8 cellular contexts compared by ENCODE assay signal in genomic region chr5:73451218-73452130, GRCh38. TPM values are rescaled to one million over a fixed set of nuclear protein-coding genes. Genes with fewer than 3 reads are reported as not detected.
DNase-seq lines count a peak whose midpoint lies in the region; ATAC-seq and TF ChIP-seq lines count a peak whose summit lies in the region.

No MANE protein-coding gene starts in this region.

- ATAC-seq in activated CD4-positive, CD25-positive, alpha-beta regulatory T cell treated with anti-CD3 and anti-CD28 coated beads, Interleukin-2, amount 50 U/mL, for 24 hours, result peak; percentile 22 to 31
- ATAC-seq in lower lobe of right lung (peak; percentile 85 to 89), GM18502 (IDR thresholded peaks at IDR 0.05; ENCODE audit: poor library complexity, unreplicated experiment) (no peak), GM18519 (IDR thresholded peaks at IDR 0.05; ENCODE audit: low FRiP score, unreplicated experiment) (no peak)

- H3K27ac Mint-ChIP-seq in chondrocyte (ENCODE audit: unreplicated experiment), result no peak overlapping the region

- peaks cover 18% of the 10 kb centered on the region for H3K27me3 Mint-ChIP-seq in chondrocyte (ENCODE audit: low read depth)

- peaks cover 2% of the 10 kb centered on the region for H3K36me3 Mint-ChIP-seq in chondrocyte (ENCODE audit: low read depth)

- peaks cover 84% of the 10 kb centered on the region for H3K27me3 ChIP-seq in lower lobe of right lung (ENCODE audit: low read depth)

- no peak overlapping the region for H3K27ac ChIP-seq in lower lobe of right lung

- peaks cover 25% of the 10 kb centered on the region for H3K4me1 ChIP-seq in lower lobe of right lung

- intact Hi-C loops in lower lobe of right lung (cut with DNase I), result no loop called here

- H3K9me3 Mint-ChIP-seq in chondrocyte (ENCODE audit: low read depth), result no peaks in the 10 kb centered on the region

- H3K4me1 Mint-ChIP-seq in chondrocyte (ENCODE audit: low read depth), result peaks cover 17% of the 10 kb centered on the region

- no peak overlapping the region for H3K4me3 ChIP-seq in lower lobe of right lung

- peak; percentile 99 for TF ChIP-seq CTCF in chondrocyte (IDR thresholded peaks at IDR 0.05)
- TF ChIP-seq CTCF in lower lobe of right lung (IDR thresholded peaks at IDR 0.05), result peak; percentile 88

- peak overlapping the region; percentile 65 for H3K4me3 Mint-ChIP-seq in chondrocyte (ENCODE audit: unreplicated experiment)

- DNase-seq in DMS114 treated with DMSO at 0.1 percent for 48 hours (lab: John Stamatoyannopoulos, UW; ENCODE audit: unreplicated experiment), result peak; percentile 20
- peak; percentile 32 for DNase-seq in HuH-7.5 (ENCODE audit: low spot score)
- peak; percentile 85 for DNase-seq in chondrocyte (ENCODE audit: low spot score)
- DNase-seq in lower lobe of right lung, result peak; percentile 72
- DNase-seq in stimulated activated CD8-positive, alpha-beta memory T cell treated with anti-CD3 and anti-CD28 coated beads, Interleukin-15, amount 100 ng/mL, for 48 hours (ENCODE audit: low read depth in 2 of 2), result peak; percentile 48 to 53

- no peaks in the 10 kb centered on the region for H3K9me3 ChIP-seq in lower lobe of right lung

- no peaks in the 10 kb centered on the region for H3K36me3 ChIP-seq in lower lobe of right lung

RNA-seq across cellular contexts. Expression of gene FOXD1, which starts 2.9 kb away (rescaled TPM):
- total RNA-seq in chondrocyte (28.1 to 78.9 TPM (median 28.6 TPM) in 3 replicates), lower lobe of right lung (0.74 TPM)

RNA-seq across cellular contexts. Expression of gene BTF3, which starts 46.8 kb away (rescaled TPM):
- total RNA-seq in chondrocyte (378 to 404 TPM (median 384 TPM) in 3 replicates), lower lobe of right lung (388 TPM)

Comparison
In these comparisons a context has a peak if more than half of its experiments do, and no peak if none do; other contexts are left out.
1. DNase-seq: peak in every context shown above with its lines; median percentile 85 in chondrocyte; 72 in lower lobe of right lung; 50 in stimulated activated CD8-positive, alpha-beta memory T cell treated with anti-CD3 and anti-CD28 coated beads, Interleukin-15, amount 100 ng/mL, for 48 hours; 32 in HuH-7.5; 20 in DMS114 treated with DMSO at 0.1 percent for 48 hours.
2. ATAC-seq: peak in activated CD4-positive, CD25-positive, alpha-beta regulatory T cell treated with anti-CD3 and anti-CD28 coated beads, Interleukin-2, amount 50 U/mL, for 24 hours (2 of 2) and lower lobe of right lung (2 of 2); none in GM18502 (single experiment) and GM18519 (single experiment).
3. RNA of gene FOXD1, which starts 2.9 kb away (total RNA-seq): 28.1 to 78.9 TPM in chondrocyte; 0.74 TPM in lower lobe of right lung (single experiment); every median in the first group is over 10 times any median in the second.